ENCODE assay signal across 1 cellular context in genomic region chr17:28367641-28368305, GRCh38.
TF ChIP-seq lines count a peak whose summit lies in the region.

No MANE protein-coding gene starts in this region.

TF ChIP-seq in HepG2, 621 proteins besides CTCF, POLR2A, EP300 and RAD21 (continues in another document):
- TF ChIP-seq ARNTL (CRISPR knock-in tag; IDR thresholded peaks at IDR 0.05), result 0 out of 2 replicates have a peak, but pooled peaks have one; percentile 5
- TF ChIP-seq, protein P1, sequence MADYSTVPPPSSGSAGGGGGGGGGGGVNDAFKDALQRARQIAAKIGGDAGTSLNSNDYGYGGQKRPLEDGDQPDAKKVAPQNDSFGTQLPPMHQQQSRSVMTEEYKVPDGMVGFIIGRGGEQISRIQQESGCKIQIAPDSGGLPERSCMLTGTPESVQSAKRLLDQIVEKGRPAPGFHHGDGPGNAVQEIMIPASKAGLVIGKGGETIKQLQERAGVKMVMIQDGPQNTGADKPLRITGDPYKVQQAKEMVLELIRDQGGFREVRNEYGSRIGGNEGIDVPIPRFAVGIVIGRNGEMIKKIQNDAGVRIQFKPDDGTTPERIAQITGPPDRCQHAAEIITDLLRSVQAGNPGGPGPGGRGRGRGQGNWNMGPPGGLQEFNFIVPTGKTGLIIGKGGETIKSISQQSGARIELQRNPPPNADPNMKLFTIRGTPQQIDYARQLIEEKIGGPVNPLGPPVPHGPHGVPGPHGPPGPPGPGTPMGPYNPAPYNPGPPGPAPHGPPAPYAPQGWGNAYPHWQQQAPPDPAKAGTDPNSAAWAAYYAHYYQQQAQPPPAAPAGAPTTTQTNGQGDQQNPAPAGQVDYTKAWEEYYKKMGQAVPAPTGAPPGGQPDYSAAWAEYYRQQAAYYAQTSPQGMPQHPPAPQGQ (CRISPR knock-in tag; IDR thresholded peaks at IDR 0.05; ENCODE audit: borderline replicate concordance), result no peak
- peak; percentile 61; the same call in 1 of the 2 replicates for TF ChIP-seq HNRNPL (IDR thresholded peaks at IDR 0.05; ENCODE audit: low read depth, low read length)
- TF ChIP-seq ZKSCAN1 (IDR thresholded peaks at IDR 0.05; ENCODE audit: low read length), result no peak
- TF ChIP-seq MIXL1 (CRISPR knock-in tag; IDR thresholded peaks at IDR 0.05), result no peak
- no peak for TF ChIP-seq TOE1 (CRISPR knock-in tag; IDR thresholded peaks at IDR 0.05)
- TF ChIP-seq HNF4G (IDR thresholded peaks at IDR 0.05; ENCODE audit: borderline replicate concordance, low read depth, low read length), result no peak
- no peak for TF ChIP-seq HNF4G (CRISPR knock-in tag; IDR thresholded peaks at IDR 0.05; ENCODE audit: borderline replicate concordance, low read depth)
- no peak for TF ChIP-seq ZNF354B (CRISPR knock-in tag; IDR thresholded peaks at IDR 0.05)
- no peak for TF ChIP-seq ZBTB7B (CRISPR knock-in tag; IDR thresholded peaks at IDR 0.05)
- no peak for TF ChIP-seq NR2F1 (CRISPR knock-in tag; IDR thresholded peaks at IDR 0.05)
- TF ChIP-seq, protein P2, sequence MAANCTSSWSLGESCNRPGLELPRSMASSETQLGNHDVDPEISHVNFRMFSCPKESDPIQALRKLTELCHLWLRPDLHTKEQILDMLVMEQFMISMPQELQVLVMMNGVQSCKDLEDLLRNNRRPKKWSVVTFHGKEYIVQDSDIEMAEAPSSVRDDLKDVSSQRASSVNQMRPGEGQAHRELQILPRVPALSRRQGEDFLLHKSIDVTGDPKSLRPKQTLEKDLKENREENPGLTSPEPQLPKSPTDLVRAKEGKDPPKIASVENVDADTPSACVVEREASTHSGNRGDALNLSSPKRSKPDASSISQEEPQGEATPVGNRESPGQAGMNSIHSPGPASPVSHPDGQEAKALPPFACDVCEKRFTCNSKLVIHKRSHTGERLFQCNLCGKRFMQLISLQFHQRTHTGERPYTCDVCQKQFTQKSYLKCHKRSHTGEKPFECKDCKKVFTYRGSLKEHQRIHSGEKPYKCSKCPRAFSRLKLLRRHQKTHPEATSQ (CRISPR knock-in tag; IDR thresholded peaks at IDR 0.05; ENCODE audit: borderline replicate concordance), result no peak
- 0 out of 2 replicates have a peak, but pooled peaks have one; percentile 13 for TF ChIP-seq ZNF556 (CRISPR knock-in tag; IDR thresholded peaks at IDR 0.05; ENCODE audit: borderline replicate concordance)
- TF ChIP-seq, protein P3, sequence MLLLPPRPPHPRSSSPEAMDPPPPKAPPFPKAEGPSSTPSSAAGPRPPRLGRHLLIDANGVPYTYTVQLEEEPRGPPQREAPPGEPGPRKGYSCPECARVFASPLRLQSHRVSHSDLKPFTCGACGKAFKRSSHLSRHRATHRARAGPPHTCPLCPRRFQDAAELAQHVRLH (CRISPR knock-in tag; IDR thresholded peaks at IDR 0.05; ENCODE audit: borderline replicate concordance, low read depth), result no peak
- TF ChIP-seq RBM39 (IDR thresholded peaks at IDR 0.05; ENCODE audit: low read depth, low read length, poor library complexity, severe bottlenecking), result peak; percentile 36
- TF ChIP-seq ZNF350 (CRISPR knock-in tag; IDR thresholded peaks at IDR 0.05; ENCODE audit: borderline replicate concordance, low read depth), result no peak
- TF ChIP-seq SMARCC2 (IDR thresholded peaks at IDR 0.05), result no peak
- TF ChIP-seq HBP1 (CRISPR knock-in tag; IDR thresholded peaks at IDR 0.05; ENCODE audit: low read depth), result 0 out of 2 replicates have a peak, but pooled peaks have one; percentile 43
- TF ChIP-seq ZNF761 (CRISPR knock-in tag; conservative IDR thresholded peaks at IDR 0.05), result no peak
- no peak for TF ChIP-seq ZNF232 (CRISPR knock-in tag; IDR thresholded peaks at IDR 0.05; ENCODE audit: borderline replicate concordance)
- TF ChIP-seq FOXK1 (CRISPR knock-in tag; IDR thresholded peaks at IDR 0.05; ENCODE audit: borderline replicate concordance, low read depth), result no peak
- no peak for TF ChIP-seq SYNCRIP (IDR thresholded peaks at IDR 0.05; ENCODE audit: insufficient read depth, low read depth, low read length)
- TF ChIP-seq, protein P4, sequence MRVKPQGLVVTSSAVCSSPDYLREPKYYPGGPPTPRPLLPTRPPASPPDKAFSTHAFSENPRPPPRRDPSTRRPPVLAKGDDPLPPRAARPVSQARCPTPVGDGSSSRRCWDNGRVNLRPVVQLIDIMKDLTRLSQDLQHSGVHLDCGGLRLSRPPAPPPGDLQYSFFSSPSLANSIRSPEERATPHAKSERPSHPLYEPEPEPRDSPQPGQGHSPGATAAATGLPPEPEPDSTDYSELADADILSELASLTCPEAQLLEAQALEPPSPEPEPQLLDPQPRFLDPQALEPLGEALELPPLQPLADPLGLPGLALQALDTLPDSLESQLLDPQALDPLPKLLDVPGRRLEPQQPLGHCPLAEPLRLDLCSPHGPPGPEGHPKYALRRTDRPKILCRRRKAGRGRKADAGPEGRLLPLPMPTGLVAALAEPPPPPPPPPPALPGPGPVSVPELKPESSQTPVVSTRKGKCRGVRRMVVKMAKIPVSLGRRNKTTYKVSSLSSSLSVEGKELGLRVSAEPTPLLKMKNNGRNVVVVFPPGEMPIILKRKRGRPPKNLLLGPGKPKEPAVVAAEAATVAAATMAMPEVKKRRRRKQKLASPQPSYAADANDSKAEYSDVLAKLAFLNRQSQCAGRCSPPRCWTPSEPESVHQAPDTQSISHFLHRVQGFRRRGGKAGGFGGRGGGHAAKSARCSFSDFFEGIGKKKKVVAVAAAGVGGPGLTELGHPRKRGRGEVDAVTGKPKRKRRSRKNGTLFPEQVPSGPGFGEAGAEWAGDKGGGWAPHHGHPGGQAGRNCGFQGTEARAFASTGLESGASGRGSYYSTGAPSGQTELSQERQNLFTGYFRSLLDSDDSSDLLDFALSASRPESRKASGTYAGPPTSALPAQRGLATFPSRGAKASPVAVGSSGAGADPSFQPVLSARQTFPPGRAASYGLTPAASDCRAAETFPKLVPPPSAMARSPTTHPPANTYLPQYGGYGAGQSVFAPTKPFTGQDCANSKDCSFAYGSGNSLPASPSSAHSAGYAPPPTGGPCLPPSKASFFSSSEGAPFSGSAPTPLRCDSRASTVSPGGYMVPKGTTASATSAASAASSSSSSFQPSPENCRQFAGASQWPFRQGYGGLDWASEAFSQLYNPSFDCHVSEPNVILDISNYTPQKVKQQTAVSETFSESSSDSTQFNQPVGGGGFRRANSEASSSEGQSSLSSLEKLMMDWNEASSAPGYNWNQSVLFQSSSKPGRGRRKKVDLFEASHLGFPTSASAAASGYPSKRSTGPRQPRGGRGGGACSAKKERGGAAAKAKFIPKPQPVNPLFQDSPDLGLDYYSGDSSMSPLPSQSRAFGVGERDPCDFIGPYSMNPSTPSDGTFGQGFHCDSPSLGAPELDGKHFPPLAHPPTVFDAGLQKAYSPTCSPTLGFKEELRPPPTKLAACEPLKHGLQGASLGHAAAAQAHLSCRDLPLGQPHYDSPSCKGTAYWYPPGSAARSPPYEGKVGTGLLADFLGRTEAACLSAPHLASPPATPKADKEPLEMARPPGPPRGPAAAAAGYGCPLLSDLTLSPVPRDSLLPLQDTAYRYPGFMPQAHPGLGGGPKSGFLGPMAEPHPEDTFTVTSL (CRISPR knock-in tag; IDR thresholded peaks at IDR 0.05; ENCODE audit: borderline replicate concordance), result 0 out of 2 replicates have a peak, but pooled peaks have one; percentile 4
- TF ChIP-seq, protein P5, sequence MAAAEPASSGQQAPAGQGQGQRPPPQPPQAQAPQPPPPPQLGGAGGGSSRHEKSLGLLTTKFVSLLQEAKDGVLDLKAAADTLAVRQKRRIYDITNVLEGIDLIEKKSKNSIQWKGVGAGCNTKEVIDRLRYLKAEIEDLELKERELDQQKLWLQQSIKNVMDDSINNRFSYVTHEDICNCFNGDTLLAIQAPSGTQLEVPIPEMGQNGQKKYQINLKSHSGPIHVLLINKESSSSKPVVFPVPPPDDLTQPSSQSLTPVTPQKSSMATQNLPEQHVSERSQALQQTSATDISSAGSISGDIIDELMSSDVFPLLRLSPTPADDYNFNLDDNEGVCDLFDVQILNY (CRISPR knock-in tag; conservative IDR thresholded peaks at IDR 0.05), result no peak
- no peak for TF ChIP-seq THAP7 (CRISPR knock-in tag; IDR thresholded peaks at IDR 0.05)
- 0 out of 2 replicates have a peak, but pooled peaks have one; percentile 25 for TF ChIP-seq ZNF879 (CRISPR knock-in tag; IDR thresholded peaks at IDR 0.05)
- TF ChIP-seq AKAP8 (CRISPR knock-in tag; IDR thresholded peaks at IDR 0.05), result peak; percentile 67; the same call in 1 of the 2 replicates
- TF ChIP-seq FOXO4 (CRISPR knock-in tag; conservative IDR thresholded peaks at IDR 0.05), result no peak
- TF ChIP-seq, protein P6, sequence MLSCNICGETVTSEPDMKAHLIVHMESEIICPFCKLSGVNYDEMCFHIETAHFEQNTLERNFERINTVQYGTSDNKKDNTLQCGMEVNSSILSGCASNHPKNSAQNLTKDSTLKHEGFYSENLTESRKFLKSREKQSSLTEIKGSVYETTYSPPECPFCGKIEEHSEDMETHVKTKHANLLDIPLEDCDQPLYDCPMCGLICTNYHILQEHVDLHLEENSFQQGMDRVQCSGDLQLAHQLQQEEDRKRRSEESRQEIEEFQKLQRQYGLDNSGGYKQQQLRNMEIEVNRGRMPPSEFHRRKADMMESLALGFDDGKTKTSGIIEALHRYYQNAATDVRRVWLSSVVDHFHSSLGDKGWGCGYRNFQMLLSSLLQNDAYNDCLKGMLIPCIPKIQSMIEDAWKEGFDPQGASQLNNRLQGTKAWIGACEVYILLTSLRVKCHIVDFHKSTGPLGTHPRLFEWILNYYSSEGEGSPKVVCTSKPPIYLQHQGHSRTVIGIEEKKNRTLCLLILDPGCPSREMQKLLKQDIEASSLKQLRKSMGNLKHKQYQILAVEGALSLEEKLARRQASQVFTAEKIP (CRISPR knock-in tag; IDR thresholded peaks at IDR 0.05; ENCODE audit: borderline replicate concordance), result no peak
- TF ChIP-seq ZNF563 (CRISPR knock-in tag; IDR thresholded peaks at IDR 0.05), result no peak
- no peak for TF ChIP-seq ZFP90 (CRISPR knock-in tag; IDR thresholded peaks at IDR 0.05; ENCODE audit: borderline replicate concordance)
- no peak for TF ChIP-seq ZNF224 (CRISPR knock-in tag; IDR thresholded peaks at IDR 0.05)
- TF ChIP-seq NCOR1 (IDR thresholded peaks at IDR 0.05; ENCODE audit: borderline replicate concordance, low read length), result no peak
- no peak for TF ChIP-seq PREB (CRISPR knock-in tag; IDR thresholded peaks at IDR 0.05)
- TF ChIP-seq, protein P7, sequence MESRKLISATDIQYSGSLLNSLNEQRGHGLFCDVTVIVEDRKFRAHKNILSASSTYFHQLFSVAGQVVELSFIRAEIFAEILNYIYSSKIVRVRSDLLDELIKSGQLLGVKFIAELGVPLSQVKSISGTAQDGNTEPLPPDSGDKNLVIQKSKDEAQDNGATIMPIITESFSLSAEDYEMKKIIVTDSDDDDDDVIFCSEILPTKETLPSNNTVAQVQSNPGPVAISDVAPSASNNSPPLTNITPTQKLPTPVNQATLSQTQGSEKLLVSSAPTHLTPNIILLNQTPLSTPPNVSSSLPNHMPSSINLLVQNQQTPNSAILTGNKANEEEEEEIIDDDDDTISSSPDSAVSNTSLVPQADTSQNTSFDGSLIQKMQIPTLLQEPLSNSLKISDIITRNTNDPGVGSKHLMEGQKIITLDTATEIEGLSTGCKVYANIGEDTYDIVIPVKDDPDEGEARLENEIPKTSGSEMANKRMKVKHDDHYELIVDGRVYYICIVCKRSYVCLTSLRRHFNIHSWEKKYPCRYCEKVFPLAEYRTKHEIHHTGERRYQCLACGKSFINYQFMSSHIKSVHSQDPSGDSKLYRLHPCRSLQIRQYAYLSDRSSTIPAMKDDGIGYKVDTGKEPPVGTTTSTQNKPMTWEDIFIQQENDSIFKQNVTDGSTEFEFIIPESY (CRISPR knock-in tag; IDR thresholded peaks at IDR 0.05), result peak; percentile 64; the same call in 1 of the 2 replicates
- no peak for TF ChIP-seq HINFP (CRISPR knock-in tag; IDR thresholded peaks at IDR 0.05; ENCODE audit: low read depth)
- no peak for TF ChIP-seq SRF (IDR thresholded peaks at IDR 0.05; ENCODE audit: low read depth, low read length)
- TF ChIP-seq PHF21A (CRISPR knock-in tag; IDR thresholded peaks at IDR 0.05), result no peak
- TF ChIP-seq ERF (CRISPR knock-in tag; IDR thresholded peaks at IDR 0.05), result no peak
- 0 out of 2 replicates have a peak, but pooled peaks have one; percentile 26 for TF ChIP-seq ZNF343 (CRISPR knock-in tag; IDR thresholded peaks at IDR 0.05)
